8 cellular contexts compared by ENCODE assay signal in the genomic region with DNA sequence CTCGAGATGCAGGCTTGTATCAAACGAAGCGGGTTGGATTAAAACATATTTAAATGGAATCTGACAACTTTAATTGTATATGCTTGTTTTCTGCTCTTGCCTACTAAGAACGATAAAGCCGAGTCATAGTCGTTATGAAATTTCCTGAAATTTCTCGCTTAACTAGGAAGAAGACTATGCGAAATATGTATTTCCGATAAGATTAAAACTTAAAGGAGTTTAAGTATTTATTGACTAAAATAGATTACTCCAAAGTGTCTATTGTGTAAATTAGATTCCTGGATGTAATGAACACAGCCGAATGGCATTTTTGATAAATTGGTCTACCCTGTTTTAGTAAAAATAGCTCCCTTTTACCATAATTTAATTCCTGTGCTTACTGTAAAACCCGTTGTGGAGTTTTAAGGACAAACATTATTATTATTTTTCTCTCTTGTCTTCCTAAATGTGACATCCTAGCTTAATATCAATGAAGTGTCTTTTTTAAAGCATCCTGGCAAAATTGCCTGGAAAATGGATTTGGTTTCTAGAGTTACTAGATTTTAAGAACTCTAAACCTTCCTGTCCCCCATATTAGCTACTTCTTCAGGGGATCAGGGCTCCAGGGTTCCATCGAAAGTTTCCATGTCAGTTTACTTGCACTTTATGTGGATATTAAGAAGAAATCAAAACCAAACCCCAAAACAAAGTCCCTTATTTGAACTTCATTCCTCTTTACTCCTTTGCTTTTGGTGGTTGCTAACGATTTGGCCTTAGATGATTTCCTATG. TPM values are rescaled to one million over a fixed set of nuclear protein-coding genes. Genes with fewer than 3 reads are reported as not detected.
DNase-seq lines count a peak whose midpoint lies in the region; ATAC-seq and TF ChIP-seq lines count a peak whose summit lies in the region.

No MANE protein-coding gene starts in this region.

- CTCF ChIA-PET in GM10248 (lab: Yijun Ruan, JAX) = interaction anchor here (0.9 to 3.2 kb wide), 4 partner anchors 10 to 416 kb away, joined by 3 to 12 read pairs (median 7); no protein-coding TSS in a partner anchor

- H3K9me3 Mint-ChIP-seq in activated T-cell treated with anti-CD3 and anti-CD28 coated beads, Interleukin-2, amount 50 U/mL, for 4 hours = no peaks in the 10 kb centered on the region

- TF ChIP-seq EP300 in tibial nerve (IDR thresholded peaks at IDR 0.05) = no peak

- H3K27ac ChIP-seq in tibial nerve = peak overlapping the region; percentile 58 to 96 (median 77)

- POLR2A ChIA-PET in GM10248 (lab: Yijun Ruan, JAX) = no interaction called here

- H3K4me1 Mint-ChIP-seq in activated T-cell treated with anti-CD3 and anti-CD28 coated beads, Interleukin-2, amount 50 U/mL, for 4 hours (ENCODE audit: low read depth) = peaks cover 19% of the 10 kb centered on the region

- no peaks in the 10 kb centered on the region for H3K27me3 Mint-ChIP-seq in activated T-cell treated with anti-CD3 and anti-CD28 coated beads, Interleukin-2, amount 50 U/mL, for 4 hours (ENCODE audit: low read depth)

- H3K36me3 Mint-ChIP-seq in activated T-cell treated with anti-CD3 and anti-CD28 coated beads, Interleukin-2, amount 50 U/mL, for 4 hours (ENCODE audit: insufficient read depth) = no peaks in the 10 kb centered on the region

- ATAC-seq in activated T-cell treated with anti-CD3 and anti-CD28 coated beads, Interleukin-2, amount 50 U/mL, for 4 hours = no peak

- 44 to 45% methylated on average over 13 of the region's 13 CpGs for WGBS in tibial nerve, 2 donors

- H3K36me3 ChIP-seq in adipocyte (ENCODE audit: control insufficient read depth, insufficient read depth, low read length, severe bottlenecking) (no peaks in the 10 kb centered on the region), kidney epithelial cell (ENCODE audit: control insufficient read depth, insufficient read depth, low read length) (no peaks in the 10 kb centered on the region), tibial nerve (no peaks in the 10 kb centered on the region)

- H3K9me3 ChIP-seq in adipocyte (ENCODE audit: control insufficient read depth, low read length) = no peaks in the 10 kb centered on the region
- no peaks in the 10 kb centered on the region for H3K9me3 ChIP-seq in tibial nerve

- TF ChIP-seq CTCF in kidney epithelial cell (IDR thresholded peaks at IDR 0.05; ENCODE audit: insufficient read depth, low read length, poor library complexity, severe bottlenecking) (no peak), tibial nerve (IDR thresholded peaks at IDR 0.05) (no peak), GM10248 (IDR thresholded peaks at IDR 0.05; ENCODE audit: control extremely low read depth, extremely low read depth, low read depth, missing control alignments) (no peak)

- H3K4me1 ChIP-seq in adipocyte (ENCODE audit: control insufficient read depth, insufficient read depth, low read length) (peaks cover 23% of the 10 kb centered on the region), tibial nerve (peaks cover 0 to 54% (median 12%) of the 10 kb centered on the region in 4 donors)

- peak overlapping the region; percentile 78 for H3K9ac ChIP-seq in adipocyte (ENCODE audit: low read length)

- H3K27me3 ChIP-seq in adipocyte (replicated peaks; ENCODE audit: control insufficient read depth, insufficient read depth, low read length) (no peaks in the 10 kb centered on the region), kidney epithelial cell (ENCODE audit: control insufficient read depth, insufficient read depth, low read length) (no peaks in the 10 kb centered on the region), tibial nerve (no peaks in the 10 kb centered on the region)

- no peak for DNase-seq in activated T-cell treated with anti-CD3 and anti-CD28 coated beads, Interleukin-2, amount 50 U/mL, for 4 hours
- DNase-seq in activated T-cell treated with anti-CD3 and anti-CD28 coated beads, Interleukin-2, amount 50 U/mL, for 1 hour = no peak
- DNase-seq in adipocyte (ENCODE audit: low read depth) = peak; percentile 31
- no peak for DNase-seq in kidney epithelial cell (ENCODE audit: low read depth)
- no peak for DNase-seq in tibial nerve (ENCODE audit: low spot score in 2 of 2)
- DNase-seq in SW480 (ENCODE audit: low spot score) = no peak
- no peak for DNase-seq in GM10248 (ENCODE audit: extremely low spot score)
- no peak for DNase-seq in DMS79 treated with DMSO at 0.1 percent for 48 hours (lab: John Stamatoyannopoulos, UW)

- H3K4me3 ChIP-seq in adipocyte (ENCODE audit: low read length) (peak overlapping the region; percentile 82), kidney epithelial cell (ENCODE audit: low read depth, low read length) (peak overlapping the region; percentile 73), tibial nerve (peak overlapping the region; percentile 65 to 97 (median 78))

- peak overlapping the region; percentile 78 for H3K4me3 Mint-ChIP-seq in activated T-cell treated with anti-CD3 and anti-CD28 coated beads, Interleukin-2, amount 50 U/mL, for 4 hours

- no peak for TF ChIP-seq POLR2A in tibial nerve (IDR thresholded peaks at IDR 0.05)

RNA-seq across cellular contexts. Expression of a gene that starts 0.7 kb away (rescaled TPM):
- total RNA-seq in activated T-cell treated with anti-CD3 and anti-CD28 coated beads, Interleukin-2, amount 50 U/mL, for 4 hours = 10 to 100 TPM; 18.6 to 21.6 (median 20.7) TPM
- 56.7 and 65.2 TPM in 2 replicates for total RNA-seq in kidney epithelial cell
- total RNA-seq in tibial nerve = 100 to 1,000 TPM in 1 of 4 donors, 10 to 100 TPM in 3; 74.5 to 104 (median 84.3) TPM
